In genomic region chr10:94344522-94345122, GRCh38 we compare ENCODE assay signal across 10 cellular contexts. TPM values are rescaled to one million over a fixed set of nuclear protein-coding genes. Genes with fewer than 3 reads are reported as not detected.
DNase-seq lines count a peak whose midpoint lies in the region; ATAC-seq and TF ChIP-seq lines count a peak whose summit lies in the region.
"Had no signal": no experiment of that assay in that cellular context is flagged by ENCODE, and none has a peak within 500 bp of the region (broad histone marks: within the 10 kb centered on the region; RNA-seq: fewer than 3 reads in every experiment).

No MANE protein-coding gene starts in this region.

- TF ChIP-seq POLR2A in gastroesophageal sphincter (IDR thresholded peaks at IDR 0.05) = no peak

- no peak overlapping the region for H3K27ac Mint-ChIP-seq in nephron progenitor cell

- H3K4me1 ChIP-seq in gastroesophageal sphincter = no peaks in the 10 kb centered on the region
- H3K4me1 ChIP-seq: heart right ventricle had no signal

- H3K27me3 Mint-ChIP-seq in nephron progenitor cell (ENCODE audit: low read depth, poor library complexity) = no peaks in the 10 kb centered on the region

- H3K4me1 Mint-ChIP-seq in nephron progenitor cell = no peaks in the 10 kb centered on the region

- peak; percentile 95 for ATAC-seq in GM19372 (IDR thresholded peaks at IDR 0.05; ENCODE audit: low read depth, unreplicated experiment)
- ATAC-seq in HG02852 (IDR thresholded peaks at IDR 0.05; ENCODE audit: unreplicated experiment) = peak; percentile 98
- ATAC-seq in HG03571 (IDR thresholded peaks at IDR 0.05; ENCODE audit: unreplicated experiment) = peak; percentile 91
- no peak for ATAC-seq in gastroesophageal sphincter
- ATAC-seq: heart right ventricle had no signal

- H3K27me3 ChIP-seq in gastroesophageal sphincter = no peaks in the 10 kb centered on the region
- H3K27me3 ChIP-seq: heart right ventricle had no signal

- no peak overlapping the region for H3K4me3 ChIP-seq in gastroesophageal sphincter
- H3K4me3 ChIP-seq: heart right ventricle had no signal

- POLR2A ChIA-PET in GM10248 (lab: Yijun Ruan, JAX) = no interaction called here

- H3K36me3 Mint-ChIP-seq in nephron progenitor cell (ENCODE audit: low read depth) = peaks cover 62% of the 10 kb centered on the region

- H3K4me3 Mint-ChIP-seq in nephron progenitor cell = no peak overlapping the region

- CTCF ChIA-PET in GM10248 (lab: Yijun Ruan, JAX) = interaction anchor here (1.0 to 2.7 kb wide), 5 partner anchors 11 to 99 kb away, joined by 3 to 13 read pairs (median 3); no protein-coding TSS in a partner anchor

- H3K9me3 Mint-ChIP-seq in nephron progenitor cell = no peaks in the 10 kb centered on the region

- no peak overlapping the region for H3K27ac ChIP-seq in gastroesophageal sphincter
- H3K27ac ChIP-seq: heart right ventricle had no signal

- H3K9me3 ChIP-seq in gastroesophageal sphincter = no peaks in the 10 kb centered on the region
- H3K9me3 ChIP-seq: heart right ventricle had no signal

- WGBS in gastroesophageal sphincter (ENCODE audit: low coverage in 1 of 2), 2 donors = 78 to 87% methylated on average over 4 to 6 of the region's 6 CpGs

- TF ChIP-seq CTCF in GM10248 (IDR thresholded peaks at IDR 0.05; ENCODE audit: control extremely low read depth, extremely low read depth, low read depth, missing control alignments) (no peak), gastroesophageal sphincter (IDR thresholded peaks at IDR 0.05) (no peak), nephron progenitor cell (IDR thresholded peaks at IDR 0.05) (no peak)

- DNase-seq in GM10248 (ENCODE audit: extremely low spot score) (peak; percentile 59), nephron progenitor cell (no peak), mucosa of gallbladder (ENCODE audit: low spot score) (no peak), DMS114 treated with DMSO at 0.1 percent for 48 hours (lab: John Stamatoyannopoulos, UW; ENCODE audit: unreplicated experiment) (no peak)
- DNase-seq: heart right ventricle, NCI-H2227 treated with DMSO at 0.1 percent for 48 hours had no signal

- TF ChIP-seq EP300 in gastroesophageal sphincter (IDR thresholded peaks at IDR 0.05) = no peak

- H3K36me3 ChIP-seq in gastroesophageal sphincter = peaks cover 3 to 86% of the 10 kb centered on the region in 2 donors

RNA-seq across cellular contexts. Expression of gene NOC3L, which starts 18.1 kb away (rescaled TPM):
- total RNA-seq in gastroesophageal sphincter = 10 to 100 TPM; 19.4 to 31.0 (median 24.5) TPM
- total RNA-seq in mucosa of gallbladder = 8.1 TPM

RNA-seq across cellular contexts. Expression of gene TBC1D12, which starts 57.7 kb away (rescaled TPM):
- total RNA-seq in gastroesophageal sphincter (10 to 100 TPM; 16.9 to 26.6 (median 17.9) TPM), mucosa of gallbladder (11.9 TPM)
